1 cellular context compared by ENCODE assay signal in genomic region chr7:1555046-1555812, GRCh38.
TF ChIP-seq lines count a peak whose summit lies in the region.

No MANE protein-coding gene starts in this region.

TF ChIP-seq in HEK293, 187 proteins besides CTCF, POLR2A, EP300 and RAD21 (continued from another document):
- no peak for TF ChIP-seq ZNF280D (tag by site-specific recombination; IDR thresholded peaks at IDR 0.05)
- TF ChIP-seq OSR2 (tag by site-specific recombination; IDR thresholded peaks at IDR 0.05), result peak; percentile 84
- peak; percentile 95 for TF ChIP-seq ZNF341 (tag by site-specific recombination; IDR thresholded peaks at IDR 0.05; ENCODE audit: low read depth)
- no peak for TF ChIP-seq ZSCAN4 (tag by site-specific recombination; IDR thresholded peaks at IDR 0.05)
- no peak for TF ChIP-seq BCL11B (tag by site-specific recombination; IDR thresholded peaks at IDR 0.05; ENCODE audit: low read depth)
- TF ChIP-seq WT1 (tag by site-specific recombination; IDR thresholded peaks at IDR 0.05), result 0 out of 2 replicates have a peak, but pooled peaks have one; percentile 13
- peak; percentile 47 for TF ChIP-seq SP2 (tag by site-specific recombination; IDR thresholded peaks at IDR 0.05)
- TF ChIP-seq GLIS1 (tag by site-specific recombination; IDR thresholded peaks at IDR 0.05), result peak; percentile 86
- TF ChIP-seq PRDM6 (tag by site-specific recombination; IDR thresholded peaks at IDR 0.05), result no peak
- no peak for TF ChIP-seq ZNF175 (tag by site-specific recombination; IDR thresholded peaks at IDR 0.05)
- TF ChIP-seq ZFHX2 (tag by site-specific recombination; conservative IDR thresholded peaks at IDR 0.05), result peak; percentile 62
- peak; percentile 96 for TF ChIP-seq ZIC2 (tag by site-specific recombination; IDR thresholded peaks at IDR 0.05)
- TF ChIP-seq AEBP2 (tag by site-specific recombination; IDR thresholded peaks at IDR 0.05; ENCODE audit: borderline replicate concordance), result no peak
- peak; percentile 44 for TF ChIP-seq EGR2 (tag by site-specific recombination; IDR thresholded peaks at IDR 0.05; ENCODE audit: low read depth)
- TF ChIP-seq ZNF366 (tag by site-specific recombination; conservative IDR thresholded peaks at IDR 0.05), result 0 out of 2 replicates have a peak, but pooled peaks have one; percentile 30
- no peak for TF ChIP-seq ZNF174 (tag by site-specific recombination; IDR thresholded peaks at IDR 0.05)
- TF ChIP-seq ZNF600 (tag by site-specific recombination; IDR thresholded peaks at IDR 0.05), result 0 out of 2 replicates have a peak, but pooled peaks have one; percentile 42
- no peak for TF ChIP-seq ZNF624 (tag by site-specific recombination; IDR thresholded peaks at IDR 0.05)
- TF ChIP-seq GLIS2 (tag by site-specific recombination; IDR thresholded peaks at IDR 0.05), result peak; percentile 68; the same call in 1 of the 2 replicates
TF ChIP-seq in HEK293: peak in this region for 13.
